In genomic region chr3:18030371-18030870, GRCh38 we compare ENCODE assay signal across 26 cellular contexts.
"Had no signal": no experiment of that assay in that cellular context is flagged by ENCODE, and none has a peak within 500 bp of the region (broad histone marks: within the 10 kb centered on the region; RNA-seq: fewer than 3 reads in every experiment).

No MANE protein-coding gene starts in this region.

- H3K27me3 ChIP-seq: brain microvascular endothelial cell, esophagus squamous epithelium, gastroesophageal sphincter, hepatocyte had no signal

- H3K36me3 ChIP-seq: brain microvascular endothelial cell, esophagus squamous epithelium, gastroesophageal sphincter, heart right ventricle had no signal

- H3K4me3 Mint-ChIP-seq: activated CD4-positive, alpha-beta memory T cell treated with anti-CD3 and anti-CD28 coated beads, Interleukin-2, amount 10 ng/mL, durations not matched to agents 7 days and 5 days; activated CD4-positive, alpha-beta T cell treated with anti-CD3 and anti-CD28 coated beads, Interleukin-2, amount 10 ng/mL, durations not matched to agents 7 days and 5 days; activated naive CD4-positive, alpha-beta T cell treated with anti-CD3 and anti-CD28 coated beads, Interleukin-2, amount 10 ng/mL, durations not matched to agents 7 days and 5 days; activated naive CD8-positive, alpha-beta T cell treated with anti-CD3 and anti-CD28 coated beads, Interleukin-2, amount 10 ng/mL, durations not matched to agents 7 days and 5 days; activated T-cell treated with anti-CD3 and anti-CD28 coated beads, Interleukin-2, amount 50 U/mL, for 24 hours; activated T-cell treated with anti-CD3 and anti-CD28 coated beads, Interleukin-2, amount 50 U/mL, for 72 hours; central memory CD8-positive, alpha-beta T cell; WTC11 had no signal

- H3K4me1 Mint-ChIP-seq: activated CD4-positive, alpha-beta memory T cell treated with anti-CD3 and anti-CD28 coated beads, Interleukin-2, amount 10 ng/mL, durations not matched to agents 7 days and 5 days; activated CD4-positive, alpha-beta T cell treated with anti-CD3 and anti-CD28 coated beads, Interleukin-2, amount 10 ng/mL, durations not matched to agents 7 days and 5 days; activated naive CD4-positive, alpha-beta T cell treated with anti-CD3 and anti-CD28 coated beads, Interleukin-2, amount 10 ng/mL, durations not matched to agents 7 days and 5 days; activated naive CD8-positive, alpha-beta T cell treated with anti-CD3 and anti-CD28 coated beads, Interleukin-2, amount 10 ng/mL, durations not matched to agents 7 days and 5 days; central memory CD8-positive, alpha-beta T cell had no signal

- H3K9me3 ChIP-seq: esophagus squamous epithelium, gastroesophageal sphincter, heart right ventricle had no signal

- H3K4me1 ChIP-seq: esophagus squamous epithelium, gastroesophageal sphincter had no signal

- H3K36me3 Mint-ChIP-seq: activated naive CD4-positive, alpha-beta T cell treated with anti-CD3 and anti-CD28 coated beads, Interleukin-2, amount 10 ng/mL, durations not matched to agents 7 days and 5 days; activated naive CD4-positive, alpha-beta T cell treated with anti-CD3 and anti-CD28 coated beads, Interleukin-2, amount 50 U/mL, for 72 hours; activated naive CD8-positive, alpha-beta T cell treated with anti-CD3 and anti-CD28 coated beads, Interleukin-2, amount 10 ng/mL, durations not matched to agents 7 days and 5 days; WTC11 had no signal

- H3K27ac Mint-ChIP-seq: activated CD4-positive, alpha-beta memory T cell treated with anti-CD3 and anti-CD28 coated beads, Interleukin-2, amount 10 ng/mL, durations not matched to agents 7 days and 5 days; activated CD4-positive, alpha-beta T cell treated with anti-CD3 and anti-CD28 coated beads, Interleukin-2, amount 10 ng/mL, durations not matched to agents 7 days and 5 days; activated naive CD4-positive, alpha-beta T cell treated with anti-CD3 and anti-CD28 coated beads, Interleukin-2, amount 10 ng/mL, durations not matched to agents 7 days and 5 days; activated naive CD4-positive, alpha-beta T cell treated with anti-CD3 and anti-CD28 coated beads, Interleukin-2, amount 50 U/mL, for 72 hours; activated naive CD8-positive, alpha-beta T cell treated with anti-CD3 and anti-CD28 coated beads, Interleukin-2, amount 10 ng/mL, durations not matched to agents 7 days and 5 days; activated T-cell treated with anti-CD3 and anti-CD28 coated beads, Interleukin-2, amount 50 U/mL, for 24 hours; activated T-cell treated with anti-CD3 and anti-CD28 coated beads, Interleukin-2, amount 50 U/mL, for 72 hours; WTC11 had no signal

- DNase-seq: activated CD4-positive, alpha-beta memory T cell treated with anti-CD3 and anti-CD28 coated beads, Interleukin-2, amount 10 ng/mL, durations not matched to agents 7 days and 5 days; activated CD4-positive, alpha-beta T cell treated with anti-CD3 and anti-CD28 coated beads for 1 hour; activated CD4-positive, alpha-beta T cell treated with anti-CD3 and anti-CD28 coated beads for 4 hours; activated CD4-positive, alpha-beta T cell treated with anti-CD3 and anti-CD28 coated beads, Interleukin-2, amount 10 ng/mL, durations not matched to agents 7 days and 5 days; activated CD4-positive, alpha-beta T cell treated with anti-CD3 and anti-CD28 coated beads, Interleukin-2, amount 50 U/mL, for 4 hours; activated CD8-positive, alpha-beta memory T cell treated with anti-CD3 and anti-CD28 coated beads, Interleukin-2, amount 50 U/mL, for 48 hours; activated gamma-delta T cell; activated naive CD4-positive, alpha-beta T cell; activated naive CD4-positive, alpha-beta T cell treated with anti-CD3 and anti-CD28 coated beads, Interleukin-2, amount 10 ng/mL, durations not matched to agents 7 days and 5 days; activated naive CD8-positive, alpha-beta T cell treated with anti-CD3 and anti-CD28 coated beads, Interleukin-2, amount 10 ng/mL, durations not matched to agents 7 days and 5 days; activated T-cell treated with anti-CD3 and anti-CD28 coated beads for 4 hours; activated T-cell treated with anti-CD3 and anti-CD28 coated beads, Interleukin-2, amount 50 U/mL, for 24 hours; activated T-cell treated with anti-CD3 and anti-CD28 coated beads, Interleukin-2, amount 50 U/mL, for 72 hours; brain microvascular endothelial cell; cortex of kidney; dermis blood vessel endothelial cell; effector CD4-positive, alpha-beta T cell; esophagus squamous epithelium; foreskin melanocyte; heart right ventricle; T-helper 2 cell had no signal

- H3K4me3 ChIP-seq: esophagus squamous epithelium, gastroesophageal sphincter, heart right ventricle, hepatocyte had no signal

- ATAC-seq: activated naive CD4-positive, alpha-beta T cell treated with anti-CD3 and anti-CD28 coated beads, Interleukin-2, amount 50 U/mL, for 72 hours; activated T-cell treated with anti-CD3 and anti-CD28 coated beads, Interleukin-2, amount 50 U/mL, for 72 hours; gastroesophageal sphincter; heart right ventricle; WTC11 had no signal

- H3K9me3 Mint-ChIP-seq: activated CD4-positive, alpha-beta memory T cell treated with anti-CD3 and anti-CD28 coated beads, Interleukin-2, amount 10 ng/mL, durations not matched to agents 7 days and 5 days; activated naive CD4-positive, alpha-beta T cell treated with anti-CD3 and anti-CD28 coated beads, Interleukin-2, amount 10 ng/mL, durations not matched to agents 7 days and 5 days; activated naive CD4-positive, alpha-beta T cell treated with anti-CD3 and anti-CD28 coated beads, Interleukin-2, amount 50 U/mL, for 72 hours; activated T-cell treated with anti-CD3 and anti-CD28 coated beads, Interleukin-2, amount 50 U/mL, for 24 hours; activated T-cell treated with anti-CD3 and anti-CD28 coated beads, Interleukin-2, amount 50 U/mL, for 72 hours; central memory CD8-positive, alpha-beta T cell; WTC11 had no signal

- H3K27me3 Mint-ChIP-seq: activated CD4-positive, alpha-beta memory T cell treated with anti-CD3 and anti-CD28 coated beads, Interleukin-2, amount 10 ng/mL, durations not matched to agents 7 days and 5 days; activated naive CD4-positive, alpha-beta T cell treated with anti-CD3 and anti-CD28 coated beads, Interleukin-2, amount 10 ng/mL, durations not matched to agents 7 days and 5 days had no signal
